8 cellular contexts compared by ENCODE assay signal in genomic region chr6:135088818-135089809, GRCh38. TPM values are rescaled to one million over a fixed set of nuclear protein-coding genes. Genes with fewer than 3 reads are reported as not detected.
DNase-seq lines count a peak whose midpoint lies in the region; ATAC-seq and TF ChIP-seq lines count a peak whose summit lies in the region.

No MANE protein-coding gene starts in this region.

- peak; percentile 62 for TF ChIP-seq CTCF in CD4-positive, alpha-beta T cell (IDR thresholded peaks at IDR 0.05)
- TF ChIP-seq CTCF in lung (IDR thresholded peaks at IDR 0.05; ENCODE audit: control extremely low read depth, extremely low read depth) (no peak), left ventricle myocardium inferior (IDR thresholded peaks at IDR 0.05; ENCODE audit: borderline replicate concordance) (no peak)

- H3K27me3 ChIP-seq in CD4-positive, alpha-beta T cell (ENCODE audit: control insufficient read depth, insufficient read depth, low read length), result no peaks in the 10 kb centered on the region
- H3K27me3 ChIP-seq in lung (ENCODE audit: control insufficient read depth, insufficient read depth) (no peaks in the 10 kb centered on the region), left ventricle myocardium inferior (ENCODE audit: low read depth) (peaks cover 10% of the 10 kb centered on the region)

- CTCF ChIA-PET in CD4-positive, alpha-beta T cell (lab: Charles Lee), result interaction anchor here (1.0 to 4.7 kb wide), 6 partner anchors 14 to 95 kb away, joined by 3 to 20 read pairs (median 4); no protein-coding TSS in a partner anchor

- POLR2A ChIA-PET in CD4-positive, alpha-beta T cell (lab: Charles Lee), result interaction anchor here (0.6 to 5.6 kb wide), 11 partner anchors 13 to 124 kb away, joined by 3 to 57 read pairs (median 8); partner anchors contain the start of genes HBS1L and MYB

- intact Hi-C loops in CD4-positive, alpha-beta T cell (cut with DNase I, micrococcal nuclease), result loop anchor here (1.0 to 5.0 kb wide), 5 partner anchors 14 to 94 kb away; partner anchors contain the start of genes HBS1L (in 1 of the 2) and MYB (in 1 of the 2)
- intact Hi-C loops in left ventricle myocardium inferior (cut with micrococcal nuclease), result no loop called here

- peak overlapping the region; percentile 78 for H3K4me3 Mint-ChIP-seq in CD4-positive, alpha-beta T cell
- H3K4me3 Mint-ChIP-seq in activated naive CD8-positive, alpha-beta T cell treated with anti-CD3 and anti-CD28 coated beads, Interleukin-2, amount 50 U/mL, for 24 hours, result peak overlapping the region; percentile 55

- H3K27ac Mint-ChIP-seq in CD4-positive, alpha-beta T cell, result peak overlapping the region; percentile 94
- peak overlapping the region; percentile 97 for H3K27ac Mint-ChIP-seq in activated naive CD8-positive, alpha-beta T cell treated with anti-CD3 and anti-CD28 coated beads, Interleukin-2, amount 50 U/mL, for 24 hours

- H3K9me3 ChIP-seq in CD4-positive, alpha-beta T cell (ENCODE audit: control insufficient read depth, low read length), result no peaks in the 10 kb centered on the region
- H3K9me3 ChIP-seq in lung (ENCODE audit: control insufficient read depth in 2 of 2, insufficient read depth in 1 of 2, low read length in 1 of 2), result no peaks in the 10 kb centered on the region
- no peaks in the 10 kb centered on the region for H3K9me3 ChIP-seq in left ventricle myocardium inferior (replicated peaks)

- peak; percentile 60 for ATAC-seq in CD4-positive, alpha-beta T cell (ENCODE audit: poor library complexity)
- ATAC-seq in GM18858 (IDR thresholded peaks at IDR 0.05; ENCODE audit: unreplicated experiment) (peak; percentile 63), HG02973 (IDR thresholded peaks at IDR 0.05; ENCODE audit: unreplicated experiment) (peak; percentile 71), lung (ENCODE audit: insufficient read depth, low FRiP score) (peak; percentile 49)
- peak; percentile 75 for ATAC-seq in activated naive CD8-positive, alpha-beta T cell treated with anti-CD3 and anti-CD28 coated beads, Interleukin-2, amount 50 U/mL, for 24 hours

- no peaks in the 10 kb centered on the region for H3K9me3 Mint-ChIP-seq in CD4-positive, alpha-beta T cell
- peaks cover 5% of the 10 kb centered on the region for H3K9me3 Mint-ChIP-seq in activated naive CD8-positive, alpha-beta T cell treated with anti-CD3 and anti-CD28 coated beads, Interleukin-2, amount 50 U/mL, for 24 hours

- peaks cover 86% of the 10 kb centered on the region for H3K4me1 Mint-ChIP-seq in CD4-positive, alpha-beta T cell (ENCODE audit: low read depth)
- peaks cover 97% of the 10 kb centered on the region for H3K4me1 Mint-ChIP-seq in activated naive CD8-positive, alpha-beta T cell treated with anti-CD3 and anti-CD28 coated beads, Interleukin-2, amount 50 U/mL, for 24 hours

- peak overlapping the region; percentile 14 for H3K27ac ChIP-seq in CD4-positive, alpha-beta T cell (ENCODE audit: low read depth, low read length)
- H3K27ac ChIP-seq in lung (ENCODE audit: low read depth in 1 of 2, low read length in 1 of 2), result no peak overlapping the region
- H3K27ac ChIP-seq in left ventricle myocardium inferior (replicated peaks), result no peak overlapping the region

- H3K4me3 ChIP-seq in lung (no peak overlapping the region), left ventricle myocardium inferior (no peak overlapping the region)

- WGBS in lung, 2 donors, result 43 to 59% methylated on average over 3 of the region's 3 CpGs

- no peaks in the 10 kb centered on the region for H3K36me3 ChIP-seq in lung (ENCODE audit: control insufficient read depth in 2 of 2, insufficient read depth in 2 of 2, low read length in 2 of 2)
- no peaks in the 10 kb centered on the region for H3K36me3 ChIP-seq in left ventricle myocardium inferior

- no peak for DNase-seq in CD4-positive, alpha-beta T cell
- DNase-seq in NCI-H2171 treated with DMSO at 0.1 percent for 48 hours (lab: John Stamatoyannopoulos, UW) (peak; percentile 39), lung (ENCODE audit: low spot score) (no peak), Ammon's horn (ENCODE audit: low spot score) (no peak), left ventricle myocardium inferior (no peak)
- peak; percentile 42 for DNase-seq in activated naive CD8-positive, alpha-beta T cell treated with anti-CD3 and anti-CD28 coated beads, Interleukin-2, amount 50 U/mL, for 24 hours

- H3K4me1 ChIP-seq in lung (ENCODE audit: control insufficient read depth in 2 of 2, insufficient read depth in 2 of 2, low read length in 2 of 2), result no peaks in the 10 kb centered on the region
- no peaks in the 10 kb centered on the region for H3K4me1 ChIP-seq in left ventricle myocardium inferior

- peaks cover 5% of the 10 kb centered on the region for H3K36me3 Mint-ChIP-seq in CD4-positive, alpha-beta T cell (ENCODE audit: low read depth)
- H3K36me3 Mint-ChIP-seq in activated naive CD8-positive, alpha-beta T cell treated with anti-CD3 and anti-CD28 coated beads, Interleukin-2, amount 50 U/mL, for 24 hours (ENCODE audit: low read depth), result no peaks in the 10 kb centered on the region

- no peaks in the 10 kb centered on the region for H3K27me3 Mint-ChIP-seq in CD4-positive, alpha-beta T cell
- no peaks in the 10 kb centered on the region for H3K27me3 Mint-ChIP-seq in activated naive CD8-positive, alpha-beta T cell treated with anti-CD3 and anti-CD28 coated beads, Interleukin-2, amount 50 U/mL, for 24 hours

RNA-seq across cellular contexts. Expression of gene HBS1L, which starts 34.5 kb away (rescaled TPM):
- 100 to 1,000 TPM; 106 to 117 TPM for total RNA-seq in CD4-positive, alpha-beta T cell
- total RNA-seq in lung (10 to 100 TPM; 53.9 to 76.3 TPM), left ventricle myocardium inferior (87.1 TPM)
- polyA plus RNA-seq in lung, result 10 to 100 TPM; 13.1 to 32.7 TPM

Comparison
In these comparisons a context has a peak if more than half of its experiments do, and no peak if none do; other contexts are left out.
1. DNase-seq: peak in NCI-H2171 treated with DMSO at 0.1 percent for 48 hours (single experiment) and activated naive CD8-positive, alpha-beta T cell treated with anti-CD3 and anti-CD28 coated beads, Interleukin-2, amount 50 U/mL, for 24 hours (single experiment); none in CD4-positive, alpha-beta T cell (0 of 10), lung (single experiment), Ammon's horn (single experiment) and left ventricle myocardium inferior (single experiment).
2. Peak in every context shown above with its lines, with median percentiles within 50 percentile points of each other: ATAC-seq.